In genomic region chr11:27279491-27279890, GRCh38 we compare ENCODE assay signal across 31 cellular contexts.
"Had no signal": no experiment of that assay in that cellular context is flagged by ENCODE, and none has a peak within 500 bp of the region (broad histone marks: within the 10 kb centered on the region; RNA-seq: fewer than 3 reads in every experiment).

No MANE protein-coding gene starts in this region.

- H3K36me3 ChIP-seq: adrenal gland, ascending aorta, brain microvascular endothelial cell, breast epithelium, cardiac muscle cell had no signal

- H3K9me3 ChIP-seq: adrenal gland, ascending aorta, body of pancreas, breast epithelium had no signal

- H3K4me1 ChIP-seq: breast epithelium had no signal

- H3K4me3 ChIP-seq: adrenal gland, ascending aorta, body of pancreas, breast epithelium, cardiac muscle cell had no signal

- H3K27ac ChIP-seq: adrenal gland, ascending aorta, body of pancreas, brain microvascular endothelial cell, breast epithelium, cardiac muscle cell had no signal

- ATAC-seq: activated naive CD4-positive, alpha-beta T cell treated with anti-CD3 and anti-CD28 coated beads, Interleukin-2, amount 50 U/mL, for 72 hours; activated naive CD8-positive, alpha-beta T cell treated with anti-CD3 and anti-CD28 coated beads, Interleukin-2, amount 50 U/mL, for 24 hours; activated T-cell treated with anti-CD3 and anti-CD28 coated beads, Interleukin-2, amount 50 U/mL, for 4 hours; activated T-cell treated with anti-CD3 and anti-CD28 coated beads, Interleukin-2, amount 50 U/mL, for 72 hours; activated T-helper 17 cell treated with anti-CD3 and anti-CD28 coated beads, Interleukin-2, amount 50 U/mL, for 72 hours; body of pancreas had no signal

- DNase-seq: activated effector memory CD4-positive, alpha-beta T cell treated with anti-CD3 and anti-CD28 coated beads, Interleukin-2, amount 50 U/mL, for 16 hours; activated effector memory CD4-positive, alpha-beta T cell treated with Interleukin-2 at 50 U/mL for 16 hours; activated gamma-delta T cell; activated gamma-delta T cell treated with Interleukin-2 at 50 U/mL for 16 hours; activated naive CD4-positive, alpha-beta T cell; activated naive CD4-positive, alpha-beta T cell treated with anti-CD3 and anti-CD28 coated beads for 36 hours; activated naive CD4-positive, alpha-beta T cell treated with anti-CD3 and anti-CD28 coated beads, Interleukin-2, amount 10 ng/mL, durations not matched to agents 7 days and 5 days; activated naive CD4-positive, alpha-beta T cell treated with anti-CD3 and anti-CD28 coated beads, Interleukin-2, amount 50 U/mL, for 16 hours; activated naive CD4-positive, alpha-beta T cell treated with Interleukin-2 at 50 U/mL for 16 hours; activated naive CD8-positive, alpha-beta T cell treated with anti-CD3 and anti-CD28 coated beads for 36 hours; activated naive CD8-positive, alpha-beta T cell treated with anti-CD3 and anti-CD28 coated beads, Interleukin-2, amount 10 ng/mL, durations not matched to agents 7 days and 5 days; activated naive CD8-positive, alpha-beta T cell treated with anti-CD3 and anti-CD28 coated beads, Interleukin-2, amount 50 U/mL, for 24 hours; activated T-cell treated with anti-CD3 and anti-CD28 coated beads, Interleukin-2, amount 50 U/mL, for 24 hours; activated T-cell treated with anti-CD3 and anti-CD28 coated beads, Interleukin-2, amount 50 U/mL, for 4 hours; activated T-cell treated with anti-CD3 and anti-CD28 coated beads, Interleukin-2, amount 50 U/mL, for 48 hours; activated T-cell treated with anti-CD3 and anti-CD28 coated beads, Interleukin-2, amount 50 U/mL, for 72 hours; amniotic stem cell; amygdala; anterior cingulate cortex; aorta; body of pancreas; brain microvascular endothelial cell; caudate nucleus; central memory CD4-positive, alpha-beta T cell; cerebellar nuclear complex had no signal

- H3K27me3 ChIP-seq: adrenal gland, ascending aorta, body of pancreas, brain microvascular endothelial cell, breast epithelium, cardiac muscle cell had no signal
